In genomic region chr9:1879501-1879900, GRCh38 we compare ENCODE assay signal across 10 cellular contexts.
DNase-seq lines count a peak whose midpoint lies in the region; ATAC-seq and TF ChIP-seq lines count a peak whose summit lies in the region.
"Had no signal": no experiment of that assay in that cellular context is flagged by ENCODE, and none has a peak within 500 bp of the region (broad histone marks: within the 10 kb centered on the region; RNA-seq: fewer than 3 reads in every experiment).

No MANE protein-coding gene starts in this region.

- no peak overlapping the region for H3K4me3 Mint-ChIP-seq in neural progenitor cell

- H3K4me3 ChIP-seq in neural progenitor cell (no peak overlapping the region), tibial artery (no peak overlapping the region)

- DNase-seq in GM10248 (ENCODE audit: extremely low spot score) (peak; percentile 35), neural progenitor cell (ENCODE audit: low spot score) (no peak), tibial artery (no peak), islet precursor cell (no peak), cerebellar cortex (ENCODE audit: low spot score) (no peak)
- DNase-seq: midbrain, NCI-H2081 treated with DMSO at 0.1 percent for 48 hours had no signal

- intact Hi-C loops in tibial artery (cut with DNase I; ENCODE audit: low total_unique reads): no loop called here

- H2AFZ ChIP-seq in neural progenitor cell (replicated peaks): no peak overlapping the region

- H3F3A ChIP-seq in neural progenitor cell (ENCODE audit: low read depth): no peaks in the 10 kb centered on the region

- H3K27ac ChIP-seq in neural progenitor cell (no peak overlapping the region), tibial artery (no peak overlapping the region)

- peak; percentile 41 for ATAC-seq in GM18858 (IDR thresholded peaks at IDR 0.05; ENCODE audit: unreplicated experiment)
- ATAC-seq in GM21717 (IDR thresholded peaks at IDR 0.05; ENCODE audit: unreplicated experiment): peak; percentile 37
- peak; percentile 37 for ATAC-seq in HG03280 (IDR thresholded peaks at IDR 0.05; ENCODE audit: unreplicated experiment)

- POLR2A ChIA-PET in GM10248 (lab: Yijun Ruan, JAX): no interaction called here

- H3K9ac ChIP-seq in neural progenitor cell: no peak overlapping the region

- H3K36me3 Mint-ChIP-seq in neural progenitor cell: no peaks in the 10 kb centered on the region

- no peak overlapping the region for H3K4me2 ChIP-seq in neural progenitor cell

- H3K27me3 ChIP-seq in neural progenitor cell (no peaks in the 10 kb centered on the region), tibial artery (no peaks in the 10 kb centered on the region)

- H3K4me1 Mint-ChIP-seq in neural progenitor cell: no peaks in the 10 kb centered on the region

- no peaks in the 10 kb centered on the region for H3K36me3 ChIP-seq in neural progenitor cell
- no peaks in the 10 kb centered on the region for H3K36me3 ChIP-seq in tibial artery

- CTCF ChIA-PET in GM10248 (lab: Yijun Ruan, JAX): interaction anchor here (0.8 to 3.3 kb wide), 8 partner anchors 8 to 119 kb away, joined by 3 to 15 read pairs (median 4); no protein-coding TSS in a partner anchor

- H3K9me3 ChIP-seq in neural progenitor cell (ENCODE audit: low read depth) (no peaks in the 10 kb centered on the region), tibial artery (no peaks in the 10 kb centered on the region)

- peaks cover 2% of the 10 kb centered on the region for H3K27me3 Mint-ChIP-seq in neural progenitor cell (ENCODE audit: insufficient read depth, low read depth)

- H3K4me1 ChIP-seq in neural progenitor cell: no peaks in the 10 kb centered on the region
- H3K4me1 ChIP-seq in tibial artery: no peaks in the 10 kb centered on the region

- TF ChIP-seq CTCF in GM10248 (IDR thresholded peaks at IDR 0.05; ENCODE audit: control extremely low read depth, extremely low read depth, low read depth, missing control alignments): no peak
- TF ChIP-seq CTCF in neural progenitor cell (IDR thresholded peaks at IDR 0.05): no peak
- TF ChIP-seq CTCF in tibial artery (IDR thresholded peaks at IDR 0.05): no peak

- H3K9me3 Mint-ChIP-seq in neural progenitor cell: no peaks in the 10 kb centered on the region

- no peaks in the 10 kb centered on the region for H4K20me1 ChIP-seq in neural progenitor cell (ENCODE audit: low read depth)

- H3K27ac Mint-ChIP-seq in neural progenitor cell: no peak overlapping the region

- H3K79me2 ChIP-seq in neural progenitor cell (ENCODE audit: low read depth): no peaks in the 10 kb centered on the region
